Comparison of ENCODE assay signal across 16 cellular contexts in the genomic region with DNA sequence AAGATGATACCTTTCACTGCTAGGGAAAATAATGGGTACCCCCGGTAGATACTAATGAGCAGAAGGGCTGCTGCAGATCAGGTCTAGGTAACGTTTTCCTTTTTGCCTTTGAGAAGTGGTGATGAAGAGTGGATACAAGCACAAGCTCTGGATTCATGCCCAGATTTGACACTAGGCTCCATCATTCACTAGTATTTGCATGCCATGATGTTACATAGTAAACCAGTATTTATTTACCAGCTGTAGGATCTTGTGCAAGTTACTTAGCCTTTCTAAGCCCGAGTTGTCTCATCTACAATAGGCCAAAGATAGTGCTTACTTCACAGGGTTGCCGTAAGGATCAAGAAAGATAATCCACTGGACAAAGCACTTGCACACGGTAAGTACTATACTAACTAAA. TPM values are rescaled to one million over a fixed set of nuclear protein-coding genes. Genes with fewer than 3 reads are reported as not detected.
DNase-seq lines count a peak whose midpoint lies in the region; ATAC-seq and TF ChIP-seq lines count a peak whose summit lies in the region.
"Had no signal": no experiment of that assay in that cellular context is flagged by ENCODE, and none has a peak within 500 bp of the region (broad histone marks: within the 10 kb centered on the region; RNA-seq: fewer than 3 reads in every experiment).

No MANE protein-coding gene starts in this region.

- H3K36me3 ChIP-seq in gastrocnemius medialis, result peaks cover 0 to 5% of the 10 kb centered on the region in 2 donors
- H3K36me3 ChIP-seq: pancreas had no signal

- no peak for TF ChIP-seq CTCF in epithelial cell of esophagus (IDR thresholded peaks at IDR 0.05; ENCODE audit: insufficient read depth, low read depth, low read length, missing control alignments)
- TF ChIP-seq CTCF in gastrocnemius medialis (IDR thresholded peaks at IDR 0.05 in 4 of 5, conservative IDR thresholded peaks at IDR 0.05 in 1 of 5), result no peak

- CTCF ChIA-PET in activated naive CD4-positive, alpha-beta T cell treated with anti-CD3 and anti-CD28 coated beads for 36 hours (lab: Charles Lee), result interaction anchor here (1.2 kb wide), 1 partner anchor 95 kb away, joined by 3 read pairs; no protein-coding TSS in a partner anchor

- no peaks in the 10 kb centered on the region for H3K9me3 Mint-ChIP-seq in activated naive CD4-positive, alpha-beta T cell treated with anti-CD3 and anti-CD28 coated beads for 36 hours
- H3K9me3 Mint-ChIP-seq: activated CD4-positive, alpha-beta T cell treated with anti-CD3 and anti-CD28 coated beads, Interleukin-2, amount 10 ng/mL, durations not matched to agents 7 days and 5 days; activated T-cell treated with anti-CD3 and anti-CD28 coated beads, Interleukin-2, amount 50 U/mL, for 72 hours had no signal

- H3K4me1 ChIP-seq in gastrocnemius medialis, result peaks cover 43 to 61% of the 10 kb centered on the region in 2 donors
- H3K4me1 ChIP-seq: pancreas had no signal

- TF ChIP-seq POLR2A in gastrocnemius medialis (IDR thresholded peaks at IDR 0.05), result no peak

- H3K27me3 Mint-ChIP-seq in activated naive CD4-positive, alpha-beta T cell treated with anti-CD3 and anti-CD28 coated beads for 36 hours (ENCODE audit: low read depth), result peaks cover 2% of the 10 kb centered on the region
- H3K27me3 Mint-ChIP-seq: activated CD4-positive, alpha-beta T cell treated with anti-CD3 and anti-CD28 coated beads, Interleukin-2, amount 10 ng/mL, durations not matched to agents 7 days and 5 days had no signal

- H3K36me3 Mint-ChIP-seq in activated naive CD4-positive, alpha-beta T cell treated with anti-CD3 and anti-CD28 coated beads for 36 hours (ENCODE audit: low read depth), result no peaks in the 10 kb centered on the region

- no peak overlapping the region for H3K27ac Mint-ChIP-seq in activated naive CD4-positive, alpha-beta T cell treated with anti-CD3 and anti-CD28 coated beads for 36 hours
- H3K27ac Mint-ChIP-seq: activated CD4-positive, alpha-beta T cell treated with anti-CD3 and anti-CD28 coated beads, Interleukin-2, amount 10 ng/mL, durations not matched to agents 7 days and 5 days; activated T-cell treated with anti-CD3 and anti-CD28 coated beads, Interleukin-2, amount 50 U/mL, for 72 hours had no signal

- peak overlapping the region; percentile 61 to 82 (median 73) for H3K27ac ChIP-seq in gastrocnemius medialis
- H3K27ac ChIP-seq: HL-60, pancreas had no signal

- no peaks in the 10 kb centered on the region for H3K9me3 ChIP-seq in gastrocnemius medialis
- H3K9me3 ChIP-seq: mucosa of descending colon, pancreas had no signal

- H3K4me3 ChIP-seq in epithelial cell of esophagus (ENCODE audit: low read length), result no peak overlapping the region
- no peak overlapping the region for H3K4me3 ChIP-seq in gastrocnemius medialis
- H3K4me3 ChIP-seq: mucosa of descending colon, pancreas had no signal

- in situ Hi-C loops in gastrocnemius medialis (cut with MboI; ENCODE audit: low sequenced_read_pairs in 4 of 4), result no loop called here

- H3K27me3 ChIP-seq in gastrocnemius medialis, result no peaks in the 10 kb centered on the region
- H3K27me3 ChIP-seq: pancreas had no signal

- H3K4me3 Mint-ChIP-seq in activated naive CD4-positive, alpha-beta T cell treated with anti-CD3 and anti-CD28 coated beads for 36 hours, result no peak overlapping the region
- H3K4me3 Mint-ChIP-seq: activated CD4-positive, alpha-beta T cell treated with anti-CD3 and anti-CD28 coated beads, Interleukin-2, amount 10 ng/mL, durations not matched to agents 7 days and 5 days; activated T-cell treated with anti-CD3 and anti-CD28 coated beads, Interleukin-2, amount 50 U/mL, for 72 hours had no signal

- DNase-seq in NCI-H2171 treated with DMSO at 0.1 percent for 48 hours (lab: John Stamatoyannopoulos, UW) (peak; percentile 11), NCI-H2171 (lab: John Stamatoyannopoulos, UW) (no peak), NCI-H446 (lab: John Stamatoyannopoulos, UW) (peak; percentile 16 to 75), epithelial cell of esophagus (ENCODE audit: low read depth) (peak; percentile 57), gastrocnemius medialis (no peak), HT-29 (ENCODE audit: low spot score) (no peak)
- DNase-seq in activated naive CD4-positive, alpha-beta T cell treated with anti-CD3 and anti-CD28 coated beads for 36 hours, result no peak
- no peak for DNase-seq in activated naive CD4-positive, alpha-beta T cell treated with Interleukin-2 at 50 U/mL for 16 hours
- DNase-seq: activated CD4-positive, alpha-beta T cell treated with anti-CD3 and anti-CD28 coated beads, Interleukin-2, amount 10 ng/mL, durations not matched to agents 7 days and 5 days; activated T-cell treated with anti-CD3 and anti-CD28 coated beads, Interleukin-2, amount 50 U/mL, for 72 hours; dermis blood vessel endothelial cell; mucosa of descending colon; NCI-H510A; pancreas had no signal

- ATAC-seq in gastrocnemius medialis, result peak; percentile 34 to 65
- ATAC-seq: activated T-cell treated with anti-CD3 and anti-CD28 coated beads, Interleukin-2, amount 50 U/mL, for 72 hours; HCT116; mucosa of descending colon; pancreas had no signal

- intact Hi-C loops in gastrocnemius medialis (cut with DNase I; ENCODE audit: low total_unique reads), result no loop called here
- intact Hi-C loops in activated naive CD4-positive, alpha-beta T cell treated with anti-CD3 and anti-CD28 coated beads for 36 hours (cut with micrococcal nuclease), result no loop called here

- H3K4me1 Mint-ChIP-seq in activated naive CD4-positive, alpha-beta T cell treated with anti-CD3 and anti-CD28 coated beads for 36 hours (ENCODE audit: low read depth), result no peaks in the 10 kb centered on the region
- H3K4me1 Mint-ChIP-seq: activated CD4-positive, alpha-beta T cell treated with anti-CD3 and anti-CD28 coated beads, Interleukin-2, amount 10 ng/mL, durations not matched to agents 7 days and 5 days had no signal

RNA-seq across cellular contexts. Expression of a gene that starts 14.2 kb away (rescaled TPM):
- 10 to 100 TPM; 42.8 to 63.8 (median 50.4) TPM for total RNA-seq in gastrocnemius medialis
- total RNA-seq in HT-29 (2014; rRNA removed; shearing (Covaris generic)), result 5.9 and 11.0 TPM in 2 replicates
- 1 to 10 TPM; 2.7 to 2.8 TPM for total RNA-seq in activated naive CD4-positive, alpha-beta T cell treated with anti-CD3 and anti-CD28 coated beads for 36 hours

Comparison
In these comparisons a context has a peak if more than half of its experiments do, and no peak if none do; other contexts are left out.
1. DNase-seq: peak in NCI-H2171 treated with DMSO at 0.1 percent for 48 hours (single experiment), NCI-H446 (2 of 2) and epithelial cell of esophagus (single experiment); none in NCI-H2171 (single experiment), gastrocnemius medialis (0 of 2), HT-29 (single experiment), activated naive CD4-positive, alpha-beta T cell treated with anti-CD3 and anti-CD28 coated beads for 36 hours (single experiment) and activated naive CD4-positive, alpha-beta T cell treated with Interleukin-2 at 50 U/mL for 16 hours (single experiment).